ENCODE assay signal across 8 cellular contexts in genomic region chr7:127652333-127653248, GRCh38. TPM values are rescaled to one million over a fixed set of nuclear protein-coding genes. Genes with fewer than 3 reads are reported as not detected.
DNase-seq lines count a peak whose midpoint lies in the region; ATAC-seq and TF ChIP-seq lines count a peak whose summit lies in the region.

No MANE protein-coding gene starts in this region.

- CTCF ChIA-PET in Calu3 (lab: Charles Lee) = interaction anchor here (2.6 kb wide), 1 partner anchor 14 kb away, joined by 8 read pairs; no protein-coding TSS in a partner anchor

- H3K9me3 ChIP-seq in MM.1S (replicated peaks; ENCODE audit: insufficient read depth, low read length) (no peaks in the 10 kb centered on the region), breast epithelium (no peaks in the 10 kb centered on the region)

- peak overlapping the region; percentile 72 for H3K4me2 ChIP-seq in MM.1S (ENCODE audit: low read depth, low read length)

- H3K36me3 ChIP-seq in MM.1S (replicated peaks; ENCODE audit: insufficient read depth, low read length) (peaks cover 2% of the 10 kb centered on the region; the same call in 1 of the 2 replicates), breast epithelium (no peaks in the 10 kb centered on the region)

- H3K36me3 Mint-ChIP-seq in Calu3 (ENCODE audit: insufficient read depth, unreplicated experiment) = peaks cover 44% of the 10 kb centered on the region
- peaks cover 3% of the 10 kb centered on the region for H3K36me3 Mint-ChIP-seq in memory B cell

- peaks cover 26% of the 10 kb centered on the region for H3K4me1 Mint-ChIP-seq in Calu3 (ENCODE audit: low read depth, unreplicated experiment)
- H3K4me1 Mint-ChIP-seq in memory B cell = peaks cover 42% of the 10 kb centered on the region

- peaks cover 40% of the 10 kb centered on the region for H4K20me1 ChIP-seq in MM.1S (ENCODE audit: insufficient read depth, low read length)

- H3K9ac ChIP-seq in MM.1S (ENCODE audit: low read length) = peak overlapping the region; percentile 90

- peak; percentile 19 for ATAC-seq in GM21526 (IDR thresholded peaks at IDR 0.05; ENCODE audit: low FRiP score, unreplicated experiment)
- peak; percentile 9 for ATAC-seq in memory B cell (ENCODE audit: low read depth)
- ATAC-seq in HG02763 (IDR thresholded peaks at IDR 0.05; ENCODE audit: unreplicated experiment) = no peak

- TF ChIP-seq POLR2A in breast epithelium (IDR thresholded peaks at IDR 0.05) = no peak

- H2AFZ ChIP-seq in MM.1S (ENCODE audit: low read length) = peak overlapping the region; percentile 85

- no peaks in the 10 kb centered on the region for H3K27me3 ChIP-seq in MM.1S (replicated peaks; ENCODE audit: insufficient read depth, low read length)
- no peaks in the 10 kb centered on the region for H3K27me3 ChIP-seq in breast epithelium

- peak overlapping the region; percentile 65; the same call in 1 of the 2 replicates for H3K27ac ChIP-seq in MM.1S (ENCODE audit: low read length)
- H3K27ac ChIP-seq in breast epithelium = peak overlapping the region; percentile 99

- H3K79me2 ChIP-seq in MM.1S (ENCODE audit: low read length) = peaks cover 56% of the 10 kb centered on the region

- TF ChIP-seq CTCF in Calu3 (IDR thresholded peaks at IDR 0.05; ENCODE audit: unreplicated experiment) (no peak), MM.1S (IDR thresholded peaks at IDR 0.05; ENCODE audit: low read length) (no peak), breast epithelium (IDR thresholded peaks at IDR 0.05) (no peak)

- peaks cover 6% of the 10 kb centered on the region; the same call in 1 of the 2 replicates for H3F3A ChIP-seq in MM.1S (ENCODE audit: insufficient read depth, low read length)

- no peaks in the 10 kb centered on the region for H3K27me3 Mint-ChIP-seq in Calu3 (ENCODE audit: unreplicated experiment)
- H3K27me3 Mint-ChIP-seq in memory B cell = no peaks in the 10 kb centered on the region

- H3K4me3 ChIP-seq in MM.1S (ENCODE audit: low read length) (peak overlapping the region; percentile 97), breast epithelium (peak overlapping the region; percentile 78 to 95 (median 87))

- no peaks in the 10 kb centered on the region for H3K9me2 ChIP-seq in MM.1S (replicated peaks; ENCODE audit: insufficient read depth, low read length)

- H3K27ac Mint-ChIP-seq in Calu3 (ENCODE audit: unreplicated experiment) (peak overlapping the region; percentile 97), memory B cell (no peak overlapping the region)

- H3K9me3 Mint-ChIP-seq in Calu3 (ENCODE audit: low read depth, unreplicated experiment) (no peaks in the 10 kb centered on the region), memory B cell (no peaks in the 10 kb centered on the region)

- no peak for DNase-seq in Calu3
- DNase-seq in MM.1S = peak; percentile 29
- DNase-seq in breast epithelium (ENCODE audit: low spot score in 2 of 2) = no peak
- DNase-seq in memory B cell (ENCODE audit: low spot score in 2 of 2) = no peak
- no peak for DNase-seq in NCI-H446 treated with DMSO at 0.1 percent for 48 hours (lab: John Stamatoyannopoulos, UW)
- DNase-seq in putamen (ENCODE audit: low spot score) = no peak

- intact Hi-C loops in Calu3 (cut with micrococcal nuclease; ENCODE audit: unreplicated experiment) = no loop called here
- intact Hi-C loops in breast epithelium (cut with DNase I; ENCODE audit: low total_unique reads) = no loop called here

- H3K4me3 Mint-ChIP-seq in Calu3 (ENCODE audit: low read depth, unreplicated experiment) = no peak overlapping the region
- peak overlapping the region; percentile 99 for H3K4me3 Mint-ChIP-seq in memory B cell

- no TSS peak for BruUV-seq in Calu3 (replicated peaks; lab: Mats Ljungman, UMichigan)

- peaks cover 20% of the 10 kb centered on the region for H3K4me1 ChIP-seq in MM.1S (ENCODE audit: low read length)
- no peaks in the 10 kb centered on the region for H3K4me1 ChIP-seq in breast epithelium

RNA-seq across cellular contexts. Expression of gene SND1, which starts 0.6 kb away (rescaled TPM):
- total RNA-seq in Calu3 (2022) (205 and 206 TPM in 2 replicates), breast epithelium (100 to 1,000 TPM in 2 of 3 donors, 10 to 100 TPM in 1; 83.5 to 131 (median 120) TPM)

RNA-seq across cellular contexts. Expression of gene PAX4, which starts 34.6 kb away (rescaled TPM):
- not detected in 2 replicates for total RNA-seq in Calu3 (2022)
- total RNA-seq in breast epithelium = not detected

RNA-seq across cellular contexts. Expression of gene FSCN3, which starts 59.1 kb away (rescaled TPM):
- total RNA-seq in Calu3 (2022) = 0.56 TPM in 1 of 2 replicates, not detected in the other
- total RNA-seq in breast epithelium = 1 to 10 TPM in 1 of 3 donors, under 1 TPM in 1, not detected in 1; 0.64 to 1.8 TPM
